13 cellular contexts compared by ENCODE assay signal in the genomic region with DNA sequence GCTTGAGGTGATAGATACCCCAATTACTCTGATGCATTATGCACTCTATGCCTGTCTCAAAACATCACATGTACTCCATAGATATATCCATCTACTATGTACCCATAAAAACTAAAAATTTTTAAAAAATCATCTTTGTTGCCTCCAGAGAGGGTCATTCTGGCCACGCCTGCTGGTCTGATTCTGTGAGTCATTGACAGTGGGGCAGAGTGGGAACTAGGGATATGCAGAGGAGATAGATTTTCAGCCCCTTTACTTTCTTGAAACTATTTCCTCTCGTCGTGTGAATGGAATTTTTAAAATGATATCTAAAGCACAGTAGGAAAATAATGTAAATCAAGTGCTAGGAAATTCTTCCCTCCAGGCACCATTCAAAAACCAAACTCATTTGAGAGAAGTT.
"Had no signal": no experiment of that assay in that cellular context is flagged by ENCODE, and none has a peak within 500 bp of the region (broad histone marks: within the 10 kb centered on the region; RNA-seq: fewer than 3 reads in every experiment).

No MANE protein-coding gene starts in this region.

- H3K9me3 ChIP-seq: ovary, sigmoid colon had no signal

- DNase-seq: activated CD4-positive, alpha-beta T cell treated with anti-CD3 and anti-CD28 coated beads, Interleukin-2, amount 10 ng/mL, durations not matched to agents 24 days and 14 days; activated CD4-positive, CD25-positive, alpha-beta regulatory T cell; activated CD8-positive, alpha-beta memory T cell treated with anti-CD3 and anti-CD28 coated beads, Interleukin-2, amount 50 U/mL, for 48 hours; activated gamma-delta T cell treated with Interleukin-2 at 50 U/mL for 16 hours; dorsolateral prefrontal cortex; erythroblast; kidney; left lung; ovary; sigmoid colon had no signal

- H3K27ac ChIP-seq: left lung, ovary, sigmoid colon had no signal

- H3K4me3 Mint-ChIP-seq: activated CD4-positive, alpha-beta T cell treated with anti-CD3 and anti-CD28 coated beads, Interleukin-2, amount 10 ng/mL, durations not matched to agents 24 days and 14 days; activated naive CD8-positive, alpha-beta T cell; memory B cell; natural killer cell treated with Interleukin-12 subunit alpha and Interleukin-12 subunit beta and Interleukin-15 and Interleukin-18, amount 100 ng/mL, for 72 hours had no signal

- H3K27me3 ChIP-seq: left lung, ovary, sigmoid colon had no signal

- H3K27me3 Mint-ChIP-seq: activated CD4-positive, alpha-beta T cell treated with anti-CD3 and anti-CD28 coated beads, Interleukin-2, amount 10 ng/mL, durations not matched to agents 24 days and 14 days; activated naive CD8-positive, alpha-beta T cell; memory B cell had no signal

- H3K4me1 ChIP-seq: left lung, sigmoid colon had no signal

- H3K36me3 Mint-ChIP-seq: activated naive CD8-positive, alpha-beta T cell; memory B cell; natural killer cell treated with Interleukin-12 subunit alpha and Interleukin-12 subunit beta and Interleukin-15 and Interleukin-18, amount 100 ng/mL, for 72 hours had no signal

- H3K36me3 ChIP-seq: left lung, ovary, sigmoid colon had no signal

- H3K4me3 ChIP-seq: dorsolateral prefrontal cortex, left lung, ovary, sigmoid colon had no signal

- H3K27ac Mint-ChIP-seq: activated naive CD8-positive, alpha-beta T cell; memory B cell; natural killer cell treated with Interleukin-12 subunit alpha and Interleukin-12 subunit beta and Interleukin-15 and Interleukin-18, amount 100 ng/mL, for 72 hours had no signal

- H3K9me3 Mint-ChIP-seq: memory B cell had no signal

- H3K4me1 Mint-ChIP-seq: memory B cell had no signal
